In genomic region chr11:59144579-59145345, GRCh38 we compare ENCODE assay signal across 8 cellular contexts. TPM values are rescaled to one million over a fixed set of nuclear protein-coding genes. Genes with fewer than 3 reads are reported as not detected.
DNase-seq lines count a peak whose midpoint lies in the region; ATAC-seq and TF ChIP-seq lines count a peak whose summit lies in the region.

No MANE protein-coding gene starts in this region.

- peaks cover 58% of the 10 kb centered on the region for H3K27me3 Mint-ChIP-seq in nephron progenitor cell (ENCODE audit: low read depth, poor library complexity)

- TF ChIP-seq CTCF in Panc1 (IDR thresholded peaks at IDR 0.05) (peak; percentile 67), fibroblast of villous mesenchyme (IDR thresholded peaks at IDR 0.05; ENCODE audit: insufficient read depth, low read depth, low read length) (peak; percentile 5), nephron progenitor cell (IDR thresholded peaks at IDR 0.05) (no peak), stomach (IDR thresholded peaks at IDR 0.05) (peak in 1 of 7 experiments; percentile 8)

- H3K9ac ChIP-seq in HUES64 (ENCODE audit: low read depth, low read length), result peak overlapping the region; percentile 62

- intact Hi-C loops in Panc1 (cut with micrococcal nuclease; ENCODE audit: unreplicated experiment) (no loop called here), stomach (cut with DNase I; ENCODE audit: low total_unique reads) (no loop called here)

- peak overlapping the region; percentile 85 for H3K4me3 ChIP-seq in HUES64 (ENCODE audit: low read length)
- peak overlapping the region; percentile 87 to 97 for H3K4me3 ChIP-seq in Panc1 (ENCODE audit: low read depth in 2 of 2, low read length in 2 of 2)
- H3K4me3 ChIP-seq in fibroblast of villous mesenchyme (ENCODE audit: low read depth, low read length), result peak overlapping the region; percentile 61
- H3K4me3 ChIP-seq in stomach, result peak overlapping the region; percentile 52 to 81 (median 63)

- peaks cover 23% of the 10 kb centered on the region for H3K4me1 ChIP-seq in HUES64 (ENCODE audit: insufficient read depth, low read length)
- H3K4me1 ChIP-seq in Panc1 (ENCODE audit: control insufficient read depth, insufficient read depth, low read length), result peaks cover 21% of the 10 kb centered on the region
- H3K4me1 ChIP-seq in stomach, result peaks cover 16 to 54% (median 40%) of the 10 kb centered on the region in 4 donors

- CTCF ChIA-PET in Panc1 (lab: Charles Lee), result interaction anchor here (0.6 to 2.6 kb wide), 6 partner anchors 9 to 86 kb away, joined by 3 to 13 read pairs (median 6); no protein-coding TSS in a partner anchor

- H3K4me3 Mint-ChIP-seq in nephron progenitor cell, result peak overlapping the region; percentile 71

- BruUV-seq in Panc1 (replicated peaks; lab: Mats Ljungman, UMichigan), result no TSS peak

- in situ Hi-C loops in Panc1 (cut with HindIII; ENCODE audit: low pct_unique_long_range_greater_than_20kb, low sequenced_read_pairs), result no loop called here

- H3K27me3 ChIP-seq in HUES64 (ENCODE audit: insufficient read depth, low read length), result peaks cover 21% of the 10 kb centered on the region; the same call in 1 of the 2 replicates
- H3K27me3 ChIP-seq in Panc1 (ENCODE audit: control insufficient read depth, insufficient read depth, low read length), result no peaks in the 10 kb centered on the region
- no peaks in the 10 kb centered on the region for H3K27me3 ChIP-seq in stomach

- H3K27ac Mint-ChIP-seq in nephron progenitor cell, result no peak overlapping the region

- 5% methylated on average over 39 of the region's 39 CpGs for WGBS in HUES64
- 1 to 2% (median 2%) methylated on average over 38 to 39 of the region's 39 CpGs for WGBS in stomach, 5 donors

- H3K27ac ChIP-seq in HUES64 (ENCODE audit: low read depth, low read length) (peak overlapping the region; percentile 79; the same call in 1 of the 2 replicates), Panc1 (ENCODE audit: low read length) (peak overlapping the region; percentile 95), stomach (peak overlapping the region; percentile 72 to 99 (median 93))

- no peak for TF ChIP-seq EP300 in stomach (IDR thresholded peaks at IDR 0.05)

- peaks cover 13% of the 10 kb centered on the region for H3K36me3 ChIP-seq in HUES64 (ENCODE audit: insufficient read depth, low read length)
- H3K36me3 ChIP-seq in Panc1 (ENCODE audit: control insufficient read depth, insufficient read depth, low read length), result peaks cover 6% of the 10 kb centered on the region
- H3K36me3 ChIP-seq in stomach, result peaks cover 0 to 18% (median 10%) of the 10 kb centered on the region in 4 donors

- POLR2A ChIA-PET in Panc1 (lab: Charles Lee), result no interaction called here

- H3K4me1 Mint-ChIP-seq in nephron progenitor cell, result peaks cover 32% of the 10 kb centered on the region

- H3K9me3 ChIP-seq in HUES64 (ENCODE audit: insufficient read depth, low read depth, low read length) (no peaks in the 10 kb centered on the region), Panc1 (ENCODE audit: control insufficient read depth, insufficient read depth, low read depth, low read length) (no peaks in the 10 kb centered on the region), stomach (no peaks in the 10 kb centered on the region)

- H3K9me3 Mint-ChIP-seq in nephron progenitor cell, result peaks cover 10% of the 10 kb centered on the region

- no peak for TF ChIP-seq POLR2A in stomach (IDR thresholded peaks at IDR 0.05)

- DNase-seq in DMS114 treated with DMSO at 0.1 percent for 48 hours (lab: John Stamatoyannopoulos, UW; ENCODE audit: unreplicated experiment) (peak; percentile 66), Panc1 (ENCODE audit: low read depth, low spot score) (peak; percentile 61), fibroblast of villous mesenchyme (ENCODE audit: low read depth) (peak; percentile 90), nephron progenitor cell (peak; percentile 57), stomach (peak; percentile 76)
- DNase-seq in activated T-helper 9 cell treated with anti-CD3 and anti-CD28 coated beads, Interleukin-2, amount 50 U/mL, for 16 hours (ENCODE audit: low read depth), result peak; percentile 43

- peak; percentile 51 for ATAC-seq in GM21447 (IDR thresholded peaks at IDR 0.05; ENCODE audit: unreplicated experiment)
- ATAC-seq in Panc1, result peak; percentile 85

- no peaks in the 10 kb centered on the region for H3K36me3 Mint-ChIP-seq in nephron progenitor cell (ENCODE audit: low read depth)

RNA-seq across cellular contexts. Expression of gene FAM111A, which starts 2.1 kb away (rescaled TPM):
- 12.8 TPM for polyA plus RNA-seq in HUES64 (2013, experiment 1 of 2)
- 15.3 TPM for polyA plus RNA-seq in HUES64 (2013, experiment 2 of 2)
- total RNA-seq in Panc1 (2021; ENCODE audit: unreplicated experiment), result 37.9 TPM
- polyA plus RNA-seq in Panc1 (2012; ENCODE audit: insufficient read length), result 9.1 TPM
- total RNA-seq in fibroblast of villous mesenchyme, result 37.0 and 60.0 TPM in 2 replicates
- 10 to 100 TPM; 13.6 to 78.2 (median 41.5) TPM for total RNA-seq in stomach
- 10 to 100 TPM in 1 of 3 donors, 1 to 10 TPM in 2; 8.9 to 20.7 (median 9.7) TPM for polyA plus RNA-seq in stomach

RNA-seq across cellular contexts. Expression of gene DTX4, which starts 27.2 kb away (rescaled TPM):
- polyA plus RNA-seq in HUES64 (2013, experiment 1 of 2), result 18.4 TPM
- polyA plus RNA-seq in HUES64 (2013, experiment 2 of 2), result 24.1 TPM
- total RNA-seq in Panc1 (2021; ENCODE audit: unreplicated experiment) (0.21 TPM), fibroblast of villous mesenchyme (2.3 and 4.7 TPM in 2 replicates), stomach (10 to 100 TPM; 16.8 to 58.0 (median 38.6) TPM)
- 0.08 TPM for polyA plus RNA-seq in Panc1 (2012; ENCODE audit: insufficient read length)
- 10 to 100 TPM in 2 of 3 donors, 1 to 10 TPM in 1; 5.4 to 15.0 (median 13.5) TPM for polyA plus RNA-seq in stomach

RNA-seq across cellular contexts. Expression of gene FAM111B, which starts 37.7 kb away (rescaled TPM):
- polyA plus RNA-seq in HUES64 (2013, experiment 1 of 2), result 28.7 TPM
- 22.1 TPM for polyA plus RNA-seq in HUES64 (2013, experiment 2 of 2)
- total RNA-seq in Panc1 (2021; ENCODE audit: unreplicated experiment) (23.6 TPM), fibroblast of villous mesenchyme (12.1 and 12.2 TPM in 2 replicates), stomach (10 to 100 TPM in 1 of 5 donors, 1 to 10 TPM in 3, under 1 TPM in 1; 0.29 to 37.9 (median 9.2) TPM)
- 3.6 TPM for polyA plus RNA-seq in Panc1 (2012; ENCODE audit: insufficient read length)
- 1 to 10 TPM; 1.7 to 2.9 (median 2.2) TPM for polyA plus RNA-seq in stomach

RNA-seq across cellular contexts. Expression of gene GLYATL1B, which starts 58.7 kb away (rescaled TPM):
- polyA plus RNA-seq in HUES64 (2013, experiment 1 of 2), result not detected
- not detected for polyA plus RNA-seq in HUES64 (2013, experiment 2 of 2)
- total RNA-seq in Panc1 (2021; ENCODE audit: unreplicated experiment) (not detected), fibroblast of villous mesenchyme (not detected in 2 replicates), stomach (not detected)
- polyA plus RNA-seq in Panc1 (2012; ENCODE audit: insufficient read length), result not detected
- polyA plus RNA-seq in stomach, result not detected

Comparison
In these comparisons a context has a peak if more than half of its experiments do, and no peak if none do; other contexts are left out.
1. Peak in every context shown above with its lines: DNase-seq, ATAC-seq, H3K4me3 ChIP-seq and H3K27ac ChIP-seq.